Comparison of ENCODE assay signal across 10 cellular contexts in genomic region chr2:196182439-196183171, GRCh38. TPM values are rescaled to one million over a fixed set of nuclear protein-coding genes. Genes with fewer than 3 reads are reported as not detected.
DNase-seq lines count a peak whose midpoint lies in the region; ATAC-seq and TF ChIP-seq lines count a peak whose summit lies in the region.
"Had no signal": no experiment of that assay in that cellular context is flagged by ENCODE, and none has a peak within 500 bp of the region (broad histone marks: within the 10 kb centered on the region; RNA-seq: fewer than 3 reads in every experiment).

No MANE protein-coding gene starts in this region.

- H3K36me3 Mint-ChIP-seq in IgD-negative memory B cell (peaks cover 2% of the 10 kb centered on the region), memory B cell (no peaks in the 10 kb centered on the region)

- H3K4me3 Mint-ChIP-seq in IgD-negative memory B cell (peak overlapping the region; percentile 4 to 91 (median 36)), memory B cell (peak overlapping the region; percentile 65)
- H3K4me3 Mint-ChIP-seq: H9 had no signal

- H3K27me3 Mint-ChIP-seq in IgD-negative memory B cell (no peaks in the 10 kb centered on the region), memory B cell (no peaks in the 10 kb centered on the region)

- H3K4me1 Mint-ChIP-seq in IgD-negative memory B cell (peaks cover 51 to 60% (median 53%) of the 10 kb centered on the region in 3 donors), memory B cell (peaks cover 45% of the 10 kb centered on the region)
- H3K4me1 Mint-ChIP-seq: H9 had no signal

- peaks cover 0 to 2% (median 0%) of the 10 kb centered on the region in 3 donors for H3K9me3 Mint-ChIP-seq in IgD-negative memory B cell
- no peaks in the 10 kb centered on the region for H3K9me3 Mint-ChIP-seq in memory B cell

- ATAC-seq in GM18519 (IDR thresholded peaks at IDR 0.05; ENCODE audit: low FRiP score, unreplicated experiment) (peak; percentile 73), GM21737 (IDR thresholded peaks at IDR 0.05; ENCODE audit: unreplicated experiment) (peak; percentile 94), memory B cell (ENCODE audit: low read depth) (peak; percentile 56)

- TF ChIP-seq CTCF in GM10266 (IDR thresholded peaks at IDR 0.05; ENCODE audit: control insufficient read depth, insufficient read depth, low read depth, missing control alignments) = no peak

- DNase-seq in memory B cell (ENCODE audit: low spot score in 2 of 2) (no peak), NCI-H748 treated with DMSO at 0.1 percent for 48 hours (lab: John Stamatoyannopoulos, UW) (no peak), GM10266 (ENCODE audit: extremely low spot score) (no peak), medulla oblongata (ENCODE audit: extremely low spot score) (no peak)
- no peak for DNase-seq in stimulated activated CD4-positive, alpha-beta T cell treated with anti-CD3 and anti-CD28 coated beads, Interleukin-1b, Interleukin-23, amount 100 ng/mL, for 48 hours
- DNase-seq: H9, upper lobe of left lung had no signal

- H3K27ac Mint-ChIP-seq in IgD-negative memory B cell (peak overlapping the region; percentile 78 to 96 (median 92)), memory B cell (peak overlapping the region; percentile 94)
- H3K27ac Mint-ChIP-seq: H9 had no signal

RNA-seq across cellular contexts. Expression of gene STK17B, which starts 11.2 kb away (rescaled TPM):
- 71.9 TPM for polyA plus RNA-seq in IgD-negative memory B cell
